Comparison of ENCODE assay signal across 22 cellular contexts in genomic region chr4:66567551-66567950, GRCh38.
A peak's percentile ranks its signal among the peaks of the same experiment; 100 is the strongest.
DNase-seq lines count a peak whose midpoint lies in the region; ATAC-seq and TF ChIP-seq lines count a peak whose summit lies in the region.
"Had no signal": no experiment of that assay in that cellular context is flagged by ENCODE, and none has a peak within 500 bp of the region (broad histone marks: within the 10 kb centered on the region; RNA-seq: fewer than 3 reads in every experiment).

No MANE protein-coding gene starts in this region.

- H3K36me3 ChIP-seq in RWPE2 (ENCODE audit: low read depth): no peaks in the 10 kb centered on the region
- H3K36me3 ChIP-seq: MG63, Peyer's patch had no signal

- no peaks in the 10 kb centered on the region for H3K9me3 ChIP-seq in RWPE2 (ENCODE audit: severe bottlenecking)
- H3K9me3 ChIP-seq: MG63, Peyer's patch had no signal

- no peaks in the 10 kb centered on the region for H3K27me3 ChIP-seq in RWPE2 (ENCODE audit: insufficient read depth, poor library complexity, severe bottlenecking)
- H3K27me3 ChIP-seq: MG63, Peyer's patch had no signal

- H3K4me3 ChIP-seq in RWPE2 (ENCODE audit: severe bottlenecking): no peak overlapping the region
- H3K4me3 ChIP-seq: MG63, Peyer's patch had no signal

- CTCF ChIA-PET in activated CD4-positive, alpha-beta T cell treated with anti-CD3 and anti-CD28 coated beads for 36 hours (lab: Charles Lee): no interaction called here

- no peaks in the 10 kb centered on the region for H3K36me3 Mint-ChIP-seq in mesothelial cell of epicardium
- H3K36me3 Mint-ChIP-seq in activated CD4-positive, alpha-beta T cell treated with anti-CD3 and anti-CD28 coated beads for 36 hours (ENCODE audit: low read depth): no peaks in the 10 kb centered on the region
- H3K36me3 Mint-ChIP-seq: CD4-positive, CD25-positive, alpha-beta regulatory T cell; IgD-negative memory B cell had no signal

- peak overlapping the region; percentile 75 for H3K27ac Mint-ChIP-seq in mesothelial cell of epicardium
- H3K27ac Mint-ChIP-seq in activated CD4-positive, alpha-beta T cell treated with anti-CD3 and anti-CD28 coated beads for 36 hours: no peak overlapping the region
- H3K27ac Mint-ChIP-seq: CD4-positive, CD25-positive, alpha-beta regulatory T cell; IgD-negative memory B cell had no signal

- POLR2A ChIA-PET in activated CD4-positive, alpha-beta T cell treated with anti-CD3 and anti-CD28 coated beads for 36 hours (lab: Charles Lee): interaction anchor here (0.7 kb wide), 1 partner anchor 820 kb away, joined by 3 read pairs; no protein-coding TSS in a partner anchor

- DNase-seq in HT-29 (ENCODE audit: low spot score) (peak; percentile 77), RWPE2 (ENCODE audit: low spot score) (no peak), mesothelial cell of epicardium (ENCODE audit: low spot score in 2 of 2, unreplicated experiment in 2 of 2) (no peak), NCI-H1436 treated with DMSO at 0.1 percent for 48 hours (lab: John Stamatoyannopoulos, UW) (no peak)
- DNase-seq in activated CD4-positive, alpha-beta T cell treated with anti-CD3 and anti-CD28 coated beads for 36 hours: no peak
- DNase-seq: CD4-positive, CD25-positive, alpha-beta regulatory T cell; GDM1; Karpas-422; MG63; NCI-H1417 treated with DMSO at 0.1 percent for 48 hours; NCI-H187 treated with DMSO at 0.1 percent for 48 hours; NCI-H226; NCI-H510A treated with DMSO at 0.1 percent for 48 hours; NCI-H82; Peyer's patch; SW 1271; T-helper 2 cell had no signal

- no peak overlapping the region for H3K4me3 Mint-ChIP-seq in mesothelial cell of epicardium
- no peak overlapping the region for H3K4me3 Mint-ChIP-seq in activated CD4-positive, alpha-beta T cell treated with anti-CD3 and anti-CD28 coated beads for 36 hours
- H3K4me3 Mint-ChIP-seq: CD4-positive, CD25-positive, alpha-beta regulatory T cell; IgD-negative memory B cell had no signal

- peaks cover 34% of the 10 kb centered on the region for H3K4me1 ChIP-seq in RWPE2 (ENCODE audit: insufficient read depth, poor library complexity, severe bottlenecking)
- H3K4me1 ChIP-seq: Peyer's patch had no signal

- intact Hi-C loops in activated CD4-positive, alpha-beta T cell treated with anti-CD3 and anti-CD28 coated beads for 36 hours (cut with DNase I, micrococcal nuclease): no loop called here

- H3K27ac ChIP-seq in 22Rv1 (peak overlapping the region; percentile 37), RWPE2 (ENCODE audit: poor library complexity, severe bottlenecking) (peak overlapping the region; percentile 26)
- H3K27ac ChIP-seq: Peyer's patch had no signal

- TF ChIP-seq CTCF in 22Rv1 (IDR thresholded peaks at IDR 0.05): no peak
- no peak for TF ChIP-seq CTCF in RWPE2 (IDR thresholded peaks at IDR 0.05; ENCODE audit: poor library complexity, severe bottlenecking)
- no peak for TF ChIP-seq CTCF in mesothelial cell of epicardium (IDR thresholded peaks at IDR 0.05; ENCODE audit: unreplicated experiment)

- no peaks in the 10 kb centered on the region for H3K9me3 Mint-ChIP-seq in mesothelial cell of epicardium
- peaks cover 2% of the 10 kb centered on the region for H3K9me3 Mint-ChIP-seq in activated CD4-positive, alpha-beta T cell treated with anti-CD3 and anti-CD28 coated beads for 36 hours (ENCODE audit: low read depth)

- ATAC-seq in RWPE2 (ENCODE audit: low read depth) (no peak), GM18502 (IDR thresholded peaks at IDR 0.05; ENCODE audit: poor library complexity, unreplicated experiment) (no peak)
- ATAC-seq in activated CD4-positive, alpha-beta T cell treated with anti-CD3 and anti-CD28 coated beads for 36 hours: no peak
- ATAC-seq: HCT116, Right ventricle myocardium inferior had no signal

- H3K27me3 Mint-ChIP-seq in mesothelial cell of epicardium (ENCODE audit: low read depth): no peaks in the 10 kb centered on the region
- no peaks in the 10 kb centered on the region for H3K27me3 Mint-ChIP-seq in activated CD4-positive, alpha-beta T cell treated with anti-CD3 and anti-CD28 coated beads for 36 hours
- H3K27me3 Mint-ChIP-seq: CD4-positive, CD25-positive, alpha-beta regulatory T cell; IgD-negative memory B cell had no signal

- peaks cover 53% of the 10 kb centered on the region for H3K4me1 Mint-ChIP-seq in mesothelial cell of epicardium
- no peaks in the 10 kb centered on the region for H3K4me1 Mint-ChIP-seq in activated CD4-positive, alpha-beta T cell treated with anti-CD3 and anti-CD28 coated beads for 36 hours
- H3K4me1 Mint-ChIP-seq: CD4-positive, CD25-positive, alpha-beta regulatory T cell; IgD-negative memory B cell had no signal
